ENCODE assay signal across 10 cellular contexts in the genomic region with DNA sequence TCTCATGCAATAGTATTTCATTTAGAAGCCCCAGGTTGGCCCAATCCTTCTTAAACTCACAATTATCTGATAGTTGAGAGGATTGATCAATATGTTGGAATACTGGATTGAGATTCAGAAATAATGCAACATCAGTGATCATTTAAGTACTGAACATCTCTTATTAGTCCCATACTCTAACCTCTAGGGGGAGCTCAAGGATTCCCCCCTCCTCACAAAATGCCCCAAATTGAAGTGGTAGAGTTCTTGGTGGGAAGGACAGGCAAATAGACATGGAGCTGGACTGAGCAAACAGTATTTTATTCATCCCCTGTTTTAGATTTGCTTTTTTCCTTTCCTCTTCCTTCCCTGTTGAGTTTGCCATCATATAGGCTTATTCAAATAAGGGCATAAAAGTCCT.
DNase-seq lines count a peak whose midpoint lies in the region; ATAC-seq and TF ChIP-seq lines count a peak whose summit lies in the region.
"Had no signal": no experiment of that assay in that cellular context is flagged by ENCODE, and none has a peak within 500 bp of the region (broad histone marks: within the 10 kb centered on the region; RNA-seq: fewer than 3 reads in every experiment).

No MANE protein-coding gene starts in this region.

- intact Hi-C loops in testis (cut with DNase I; ENCODE audit: low total_unique reads) = no loop called here

- no peak for TF ChIP-seq POLR2A in testis (IDR thresholded peaks at IDR 0.05)

- no peak overlapping the region for H3K27ac ChIP-seq in testis
- H3K27ac ChIP-seq: BLaER1 treated with 17β-estradiol and CSF1 and Interleukin-3, amounts not matched to agents 10 nM and 100 nM; sigmoid colon had no signal

- peaks cover 4% of the 10 kb centered on the region for H3K27me3 Mint-ChIP-seq in neural crest cell (ENCODE audit: low read depth)

- H3K36me3 Mint-ChIP-seq in neural crest cell (ENCODE audit: low read depth) = no peaks in the 10 kb centered on the region

- DNase-seq in NCI-H2107 treated with DMSO at 0.1 percent for 48 hours (lab: John Stamatoyannopoulos, UW; ENCODE audit: unreplicated experiment) = peak; percentile 55
- no peak for DNase-seq in NCI-H2107 (lab: John Stamatoyannopoulos, UW)
- peak; percentile 31 for DNase-seq in astrocyte of the spinal cord (ENCODE audit: low read depth, low spot score)
- no peak for DNase-seq in neural crest cell (ENCODE audit: low read depth, low spot score)
- no peak for DNase-seq in testis
- DNase-seq: sigmoid colon had no signal

- H3K4me1 ChIP-seq in testis = peaks cover 5% of the 10 kb centered on the region
- H3K4me1 ChIP-seq: BLaER1 treated with 17β-estradiol and CSF1 and Interleukin-3, amounts not matched to agents 10 nM and 100 nM; sigmoid colon had no signal

- ATAC-seq in HG03280 (IDR thresholded peaks at IDR 0.05; ENCODE audit: unreplicated experiment) (no peak), HG02588 (IDR thresholded peaks at IDR 0.05; ENCODE audit: unreplicated experiment) (no peak)

- H3K4me3 ChIP-seq in astrocyte of the spinal cord (ENCODE audit: low read depth, low read length) (no peak overlapping the region), testis (no peak overlapping the region)
- H3K4me3 ChIP-seq: BLaER1 treated with 17β-estradiol and CSF1 and Interleukin-3, amounts not matched to agents 10 nM and 100 nM; sigmoid colon had no signal

- no peak overlapping the region for H3K4me3 Mint-ChIP-seq in neural crest cell

- peak; percentile 77 for TF ChIP-seq CTCF in LNCAP (IDR thresholded peaks at IDR 0.05)
- peak; percentile 55 for TF ChIP-seq CTCF in astrocyte of the spinal cord (IDR thresholded peaks at IDR 0.05; ENCODE audit: low read depth, low read length)
- TF ChIP-seq CTCF in neural crest cell (conservative IDR thresholded peaks at IDR 0.05) = peak; percentile 54
- no peak for TF ChIP-seq CTCF in testis (IDR thresholded peaks at IDR 0.05)

- H3K9me3 ChIP-seq in testis = no peaks in the 10 kb centered on the region

- in situ Hi-C loops in astrocyte of the spinal cord (cut with HindIII; ENCODE audit: low sequenced_read_pairs) = no loop called here

- H3K4me1 Mint-ChIP-seq in neural crest cell = no peaks in the 10 kb centered on the region

- H3K27me3 ChIP-seq in testis = no peaks in the 10 kb centered on the region
- H3K27me3 ChIP-seq: BLaER1 treated with 17β-estradiol and CSF1 and Interleukin-3, amounts not matched to agents 10 nM and 100 nM; sigmoid colon had no signal

- no peak overlapping the region for H3K27ac Mint-ChIP-seq in neural crest cell (ENCODE audit: unreplicated experiment)

- peaks cover 18% of the 10 kb centered on the region for H3K9me3 Mint-ChIP-seq in neural crest cell

- H3K36me3 ChIP-seq in testis (ENCODE audit: low read depth, missing control alignments) = no peaks in the 10 kb centered on the region
- H3K36me3 ChIP-seq: BLaER1 treated with 17β-estradiol and CSF1 and Interleukin-3, amounts not matched to agents 10 nM and 100 nM; sigmoid colon had no signal

Comparison
In these comparisons a context has a peak if more than half of its experiments do, and no peak if none do; other contexts are left out.
1. DNase-seq: peak in NCI-H2107 treated with DMSO at 0.1 percent for 48 hours (single experiment) and astrocyte of the spinal cord (single experiment); none in NCI-H2107 (single experiment), neural crest cell (single experiment) and testis (single experiment).
2. CTCF ChIP-seq: peak in LNCAP (single experiment), astrocyte of the spinal cord (single experiment) and neural crest cell (single experiment); none in testis (0 of 3).